In the genomic region with DNA sequence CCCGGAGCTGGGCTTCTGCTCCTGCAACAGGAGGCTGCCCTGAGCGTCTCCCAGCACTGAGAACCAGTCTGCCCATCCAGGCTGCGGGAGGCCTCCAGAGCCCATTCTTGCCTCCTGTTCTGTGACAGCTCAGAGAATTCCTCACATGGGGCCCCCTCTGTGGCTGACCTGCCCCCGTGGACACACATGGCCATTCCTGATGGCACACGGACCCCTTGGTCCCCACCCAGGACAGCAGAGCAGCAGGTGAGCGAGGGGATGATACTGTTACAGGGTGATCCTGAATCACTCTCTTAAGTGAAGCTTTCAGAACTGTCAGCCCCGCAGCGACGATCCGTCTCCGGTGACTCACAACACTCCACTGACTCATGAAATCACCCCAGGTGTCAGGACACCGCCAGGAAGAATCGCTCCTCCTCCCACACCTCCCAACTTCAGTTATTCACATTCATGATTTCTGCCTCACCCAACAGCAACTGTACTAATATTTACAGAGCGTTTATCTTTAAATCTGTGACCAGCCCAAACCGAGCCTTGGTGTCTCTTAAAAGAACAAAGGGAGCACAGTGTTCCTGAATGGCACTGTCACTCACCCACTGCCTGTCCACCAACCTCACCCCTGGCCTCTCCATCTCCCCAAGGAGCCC, we compare ENCODE assay signal across 8 cellular contexts. TPM values are rescaled to one million over a fixed set of nuclear protein-coding genes. Genes with fewer than 3 reads are reported as not detected.
DNase-seq lines count a peak whose midpoint lies in the region; ATAC-seq and TF ChIP-seq lines count a peak whose summit lies in the region.

No MANE protein-coding gene starts in this region.

- H3K4me3 ChIP-seq in HUES48 (ENCODE audit: low read depth, low read length) (no peak overlapping the region), left lung (no peak overlapping the region)
- H3K4me3 ChIP-seq in effector memory CD4-positive, alpha-beta T cell (ENCODE audit: insufficient read depth, low read depth, low read length, poor library complexity, severe bottlenecking): no peak overlapping the region

- H3K9me3 ChIP-seq in HUES48 (ENCODE audit: control insufficient read depth, insufficient read depth, low read length) (no peaks in the 10 kb centered on the region), left lung (no peaks in the 10 kb centered on the region)
- no peaks in the 10 kb centered on the region for H3K9me3 ChIP-seq in effector memory CD4-positive, alpha-beta T cell (ENCODE audit: control insufficient read depth, low read length)

- DNase-seq in COLO668 (lab: John Stamatoyannopoulos, UW; ENCODE audit: unreplicated experiment) (peak; percentile 96), SW480 (ENCODE audit: low spot score) (peak; percentile 93), left lung (no peak), NCI-H82 treated with DMSO at 0.1 percent for 48 hours (lab: John Stamatoyannopoulos, UW; ENCODE audit: unreplicated experiment) (no peak), NOMO-1 (lab: John Stamatoyannopoulos, UW; ENCODE audit: unreplicated experiment in 2 of 2) (no peak)
- no peak for DNase-seq in effector memory CD4-positive, alpha-beta T cell

- H3K27ac ChIP-seq in HUES48 (ENCODE audit: low read depth, low read length) (peak overlapping the region; percentile 81), left lung (no peak overlapping the region)
- H3K27ac ChIP-seq in effector memory CD4-positive, alpha-beta T cell (ENCODE audit: insufficient read depth, low read length, poor library complexity, severe bottlenecking): no peak overlapping the region

- no peaks in the 10 kb centered on the region for H3K36me3 ChIP-seq in HUES48 (ENCODE audit: control insufficient read depth, insufficient read depth, low read length)
- H3K36me3 ChIP-seq in left lung: no peaks in the 10 kb centered on the region
- no peaks in the 10 kb centered on the region for H3K36me3 ChIP-seq in effector memory CD4-positive, alpha-beta T cell (ENCODE audit: control insufficient read depth, insufficient read depth, low read length)

- intact Hi-C loops in left lung (cut with DNase I): no loop called here

- TF ChIP-seq CTCF in left lung (IDR thresholded peaks at IDR 0.05): no peak

- H3K9ac ChIP-seq in HUES48 (ENCODE audit: low read depth, low read length): no peak overlapping the region

- peak; percentile 50 for ATAC-seq in left lung
- ATAC-seq in GM21576 (IDR thresholded peaks at IDR 0.05; ENCODE audit: unreplicated experiment): no peak

- H3K27me3 ChIP-seq in HUES48 (ENCODE audit: control insufficient read depth, insufficient read depth, low read length) (no peaks in the 10 kb centered on the region), left lung (peaks cover 4 to 41% of the 10 kb centered on the region in 2 donors)
- H3K27me3 ChIP-seq in effector memory CD4-positive, alpha-beta T cell (replicated peaks; ENCODE audit: control insufficient read depth, insufficient read depth, low read length, poor library complexity, severe bottlenecking): no peaks in the 10 kb centered on the region

- H3K4me1 ChIP-seq in HUES48 (ENCODE audit: control insufficient read depth, insufficient read depth, low read length): peaks cover 9% of the 10 kb centered on the region; the same call in 1 of the 2 replicates
- no peaks in the 10 kb centered on the region for H3K4me1 ChIP-seq in left lung
- H3K4me1 ChIP-seq in effector memory CD4-positive, alpha-beta T cell (ENCODE audit: control insufficient read depth, insufficient read depth, low read length, poor library complexity, severe bottlenecking): peaks cover 11% of the 10 kb centered on the region

RNA-seq across cellular contexts. Expression of a gene that starts 22.5 kb away (rescaled TPM):
- under 1 TPM; 0.03 to 0.13 TPM for total RNA-seq in left lung

RNA-seq across cellular contexts. Expression of a gene that starts 41.7 kb away (rescaled TPM):
- 100 to 1,000 TPM; 265 to 324 TPM for total RNA-seq in left lung

RNA-seq across cellular contexts. Expression of a gene that starts 48.3 kb away (rescaled TPM):
- total RNA-seq in left lung: 10 to 100 TPM; 11.9 to 12.6 TPM

Comparison
In these comparisons a context has a peak if more than half of its experiments do, and no peak if none do; other contexts are left out.
1. DNase-seq: peak in COLO668 (single experiment) and SW480 (single experiment); none in left lung (0 of 2), effector memory CD4-positive, alpha-beta T cell (0 of 3), NCI-H82 treated with DMSO at 0.1 percent for 48 hours (single experiment) and NOMO-1 (0 of 2).